In genomic region chr20:58094160-58094559, GRCh38 we compare ENCODE assay signal across 1 cellular context.
TF ChIP-seq lines count a peak whose summit lies in the region.

No MANE protein-coding gene starts in this region.

TF ChIP-seq in HepG2, 621 proteins besides CTCF, POLR2A, EP300 and RAD21 (continued from another document):
- TF ChIP-seq, protein P1, sequence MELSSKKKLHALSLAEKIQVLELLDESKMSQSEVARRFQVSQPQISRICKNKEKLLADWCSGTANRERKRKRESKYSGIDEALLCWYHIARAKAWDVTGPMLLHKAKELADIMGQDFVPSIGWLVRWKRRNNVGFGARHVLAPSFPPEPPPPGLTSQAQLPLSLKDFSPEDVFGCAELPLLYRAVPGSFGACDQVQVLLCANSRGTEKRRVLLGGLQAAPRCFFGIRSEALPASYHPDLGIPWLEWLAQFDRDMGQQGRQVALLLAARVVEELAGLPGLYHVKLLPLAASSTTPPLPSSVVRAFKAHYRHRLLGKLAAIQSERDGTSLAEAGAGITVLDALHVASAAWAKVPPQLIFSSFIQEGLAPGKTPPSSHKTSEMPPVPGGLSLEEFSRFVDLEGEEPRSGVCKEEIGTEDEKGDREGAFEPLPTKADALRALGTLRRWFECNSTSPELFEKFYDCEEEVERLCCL (CRISPR knock-in tag; IDR thresholded peaks at IDR 0.05; ENCODE audit: borderline replicate concordance), result no peak
- TF ChIP-seq DMAP1 (CRISPR knock-in tag; IDR thresholded peaks at IDR 0.05), result no peak
- TF ChIP-seq GZF1 (CRISPR knock-in tag; IDR thresholded peaks at IDR 0.05), result no peak
